In genomic region chr19:9789066-9789465, GRCh38 we compare ENCODE assay signal across 18 cellular contexts. TPM values are rescaled to one million over a fixed set of nuclear protein-coding genes. Genes with fewer than 3 reads are reported as not detected.
A peak's percentile ranks its signal among the peaks of the same experiment; 100 is the strongest.
DNase-seq lines count a peak whose midpoint lies in the region; ATAC-seq and TF ChIP-seq lines count a peak whose summit lies in the region.
"Had no signal": no experiment of that assay in that cellular context is flagged by ENCODE, and none has a peak within 500 bp of the region (broad histone marks: within the 10 kb centered on the region; RNA-seq: fewer than 3 reads in every experiment).

No MANE protein-coding gene starts in this region.

- H3K9me3 ChIP-seq in CD4-positive, alpha-beta T cell (ENCODE audit: control insufficient read depth, low read length), result no peaks in the 10 kb centered on the region
- no peaks in the 10 kb centered on the region for H3K9me3 ChIP-seq in SJCRH30 (replicated peaks)
- H3K9me3 ChIP-seq: heart left ventricle, upper lobe of left lung had no signal

- H3K27me3 Mint-ChIP-seq in CD4-positive, alpha-beta T cell, result no peaks in the 10 kb centered on the region
- H3K27me3 Mint-ChIP-seq in nephron progenitor cell (ENCODE audit: low read depth, poor library complexity), result no peaks in the 10 kb centered on the region

- no peak overlapping the region for H3K27ac ChIP-seq in CD4-positive, alpha-beta T cell (ENCODE audit: low read depth, low read length)
- H3K27ac ChIP-seq in coronary artery (peak overlapping the region; percentile 46 to 97), SJCRH30 (no peak overlapping the region)
- H3K27ac ChIP-seq: RWPE1, upper lobe of left lung had no signal

- no peak for TF ChIP-seq POLR2A in lower leg skin (IDR thresholded peaks at IDR 0.05)

- 85 to 88% methylated on average over 11 of the region's 11 CpGs for WGBS in lower leg skin, 2 donors

- H3K27me3 ChIP-seq in CD4-positive, alpha-beta T cell (ENCODE audit: control insufficient read depth, insufficient read depth, low read length), result no peaks in the 10 kb centered on the region
- no peaks in the 10 kb centered on the region for H3K27me3 ChIP-seq in SJCRH30
- H3K27me3 ChIP-seq: heart left ventricle, upper lobe of left lung had no signal

- ATAC-seq in CD4-positive, alpha-beta T cell (ENCODE audit: poor library complexity), result no peak
- ATAC-seq: heart left ventricle had no signal

- H3K36me3 Mint-ChIP-seq in CD4-positive, alpha-beta T cell (ENCODE audit: low read depth), result peaks cover 6% of the 10 kb centered on the region
- H3K36me3 Mint-ChIP-seq in nephron progenitor cell (ENCODE audit: low read depth), result peaks cover 4% of the 10 kb centered on the region

- no peaks in the 10 kb centered on the region for H3K4me1 ChIP-seq in SJCRH30

- intact Hi-C loops in CD4-positive, alpha-beta T cell (cut with DNase I, micrococcal nuclease), result no loop called here
- intact Hi-C loops in lower leg skin (cut with DNase I; ENCODE audit: low total_unique reads), result loop anchor here (10.0 kb wide), 2 partner anchors 194 to 584 kb away; no protein-coding TSS in a partner anchor

- peak overlapping the region; percentile 23 for H3K4me3 Mint-ChIP-seq in CD4-positive, alpha-beta T cell
- H3K4me3 Mint-ChIP-seq in nephron progenitor cell, result peak overlapping the region; percentile 19

- TF ChIP-seq CTCF in CD4-positive, alpha-beta T cell (IDR thresholded peaks at IDR 0.05), result no peak
- TF ChIP-seq CTCF in coronary artery (IDR thresholded peaks at IDR 0.05) (no peak), nephron progenitor cell (IDR thresholded peaks at IDR 0.05) (no peak), lower leg skin (IDR thresholded peaks at IDR 0.05) (no peak), foreskin fibroblast (IDR thresholded peaks at IDR 0.05; ENCODE audit: low read depth, low read length) (no peak)

- CTCF ChIA-PET in CD4-positive, alpha-beta T cell (lab: Charles Lee), result interaction anchor here (0.6 to 0.9 kb wide), 2 partner anchors 9 to 187 kb away, joined by 3 read pairs; no protein-coding TSS in a partner anchor

- POLR2A ChIA-PET in CD4-positive, alpha-beta T cell (lab: Charles Lee), result no interaction called here

- no peak for DNase-seq in CD4-positive, alpha-beta T cell
- DNase-seq in coronary artery (ENCODE audit: low spot score) (no peak), nephron progenitor cell (no peak), lower leg skin (ENCODE audit: low spot score in 2 of 2) (no peak), foreskin fibroblast (no peak), SJCRH30 (no peak)
- DNase-seq: ACHN; activated CD8-positive, alpha-beta memory T cell treated with anti-CD3 and anti-CD28 coated beads for 24 hours; aorta; kidney; NCI-H1436 treated with DMSO at 0.1 percent for 48 hours; NCI-H345; small intestine; upper lobe of left lung; WERI-Rb-1 had no signal

- H3K9me3 Mint-ChIP-seq in CD4-positive, alpha-beta T cell, result no peaks in the 10 kb centered on the region
- H3K9me3 Mint-ChIP-seq in nephron progenitor cell, result peaks cover 4% of the 10 kb centered on the region
- H3K9me3 Mint-ChIP-seq: activated T-helper 2 cell treated with anti-CD3 and anti-CD28 coated beads, Interferon-gamma antibody, Interleukin-2, Interleukin-4, amounts not matched to agents 10 μg/mL and 5 μg/mL and 100 μg/mL, durations not matched to agents 14 hours and 24 hours and 36 hours had no signal

- H3K36me3 ChIP-seq in SJCRH30, result no peaks in the 10 kb centered on the region
- H3K36me3 ChIP-seq: heart left ventricle, upper lobe of left lung, WERI-Rb-1 had no signal

- H3K4me3 ChIP-seq in coronary artery, result no peak overlapping the region
- no peak overlapping the region for H3K4me3 ChIP-seq in lower leg skin (ENCODE audit: low read depth, poor library complexity, severe bottlenecking)
- H3K4me3 ChIP-seq in foreskin fibroblast (ENCODE audit: low read depth in 1 of 2, low read length in 2 of 2), result no peak overlapping the region
- no peak overlapping the region for H3K4me3 ChIP-seq in SJCRH30
- H3K4me3 ChIP-seq: heart left ventricle, upper lobe of left lung had no signal

- H3K27ac Mint-ChIP-seq in CD4-positive, alpha-beta T cell, result no peak overlapping the region
- peak overlapping the region; percentile 76 for H3K27ac Mint-ChIP-seq in nephron progenitor cell
- H3K27ac Mint-ChIP-seq: activated T-helper 2 cell treated with anti-CD3 and anti-CD28 coated beads, Interferon-gamma antibody, Interleukin-2, Interleukin-4, amounts not matched to agents 10 μg/mL and 5 μg/mL and 100 μg/mL, durations not matched to agents 14 hours and 24 hours and 36 hours had no signal

- peaks cover 36% of the 10 kb centered on the region for H3K4me1 Mint-ChIP-seq in CD4-positive, alpha-beta T cell (ENCODE audit: low read depth)
- H3K4me1 Mint-ChIP-seq in nephron progenitor cell, result peaks cover 58% of the 10 kb centered on the region

RNA-seq across cellular contexts. Expression of gene ZNF846, which starts 20.5 kb away (rescaled TPM):
- total RNA-seq in CD4-positive, alpha-beta T cell, result 1 to 10 TPM; 7.9 to 8.5 TPM
- 10 to 100 TPM in 2 of 4 donors, 1 to 10 TPM in 2; 8.7 to 15.5 (median 10.4) TPM for total RNA-seq in lower leg skin
- 0.89 and 3.1 TPM in 2 replicates for total RNA-seq in SJCRH30 (2014; rRNA removed; shearing (Covaris generic))

RNA-seq across cellular contexts. Expression of gene FBXL12, which starts 29.8 kb away (rescaled TPM):
- total RNA-seq in CD4-positive, alpha-beta T cell, result 10 to 100 TPM; 33.4 to 38.4 TPM
- total RNA-seq in lower leg skin, result 10 to 100 TPM; 13.8 to 28.7 (median 23.5) TPM
- 20.0 and 20.6 TPM in 2 replicates for total RNA-seq in SJCRH30 (2014; rRNA removed; shearing (Covaris generic))

RNA-seq across cellular contexts. Expression of gene UBL5, which starts 38.7 kb away (rescaled TPM):
- total RNA-seq in CD4-positive, alpha-beta T cell, result 100 to 1,000 TPM; 163 to 165 TPM
- total RNA-seq in lower leg skin, result 100 to 1,000 TPM; 339 to 596 (median 390) TPM
- total RNA-seq in SJCRH30 (2014; rRNA removed; shearing (Covaris generic)), result 250 and 326 TPM in 2 replicates

RNA-seq across cellular contexts. Expression of gene PIN1, which starts 46.1 kb away (rescaled TPM):
- total RNA-seq in CD4-positive, alpha-beta T cell, result 10 to 100 TPM; 33.2 to 35.3 TPM
- total RNA-seq in lower leg skin, result 10 to 100 TPM; 67.8 to 97.7 (median 79.6) TPM
- total RNA-seq in SJCRH30 (2014; rRNA removed; shearing (Covaris generic)), result 90.1 and 105 TPM in 2 replicates

Comparison
In these comparisons a context has a peak if more than half of its experiments do, and no peak if none do; other contexts are left out.
1. H3K27ac ChIP-seq: peak in coronary artery (2 of 2); none in CD4-positive, alpha-beta T cell (single experiment) and SJCRH30 (single experiment).